Comparison of ENCODE assay signal across 1 cellular context in genomic region chr21:46183910-46184624, GRCh38.
A peak's percentile ranks its signal among the peaks of the same experiment; 100 is the strongest.
TF ChIP-seq lines count a peak whose summit lies in the region.

Gene SPATC1L (minus strand): TSS chr21:46184459. CDS start chr21:46182816, 1,643 bp downstream.

TF ChIP-seq in GM12878, 131 proteins besides CTCF, POLR2A, EP300 and RAD21 (continued from another document):
- TF ChIP-seq, protein P1, sequence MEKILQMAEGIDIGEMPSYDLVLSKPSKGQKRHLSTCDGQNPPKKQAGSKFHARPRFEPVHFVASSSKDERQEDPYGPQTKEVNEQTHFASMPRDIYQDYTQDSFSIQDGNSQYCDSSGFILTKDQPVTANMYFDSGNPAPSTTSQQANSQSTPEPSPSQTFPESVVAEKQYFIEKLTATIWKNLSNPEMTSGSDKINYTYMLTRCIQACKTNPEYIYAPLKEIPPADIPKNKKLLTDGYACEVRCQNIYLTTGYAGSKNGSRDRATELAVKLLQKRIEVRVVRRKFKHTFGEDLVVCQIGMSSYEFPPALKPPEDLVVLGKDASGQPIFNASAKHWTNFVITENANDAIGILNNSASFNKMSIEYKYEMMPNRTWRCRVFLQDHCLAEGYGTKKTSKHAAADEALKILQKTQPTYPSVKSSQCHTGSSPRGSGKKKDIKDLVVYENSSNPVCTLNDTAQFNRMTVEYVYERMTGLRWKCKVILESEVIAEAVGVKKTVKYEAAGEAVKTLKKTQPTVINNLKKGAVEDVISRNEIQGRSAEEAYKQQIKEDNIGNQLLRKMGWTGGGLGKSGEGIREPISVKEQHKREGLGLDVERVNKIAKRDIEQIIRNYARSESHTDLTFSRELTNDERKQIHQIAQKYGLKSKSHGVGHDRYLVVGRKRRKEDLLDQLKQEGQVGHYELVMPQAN (conservative IDR thresholded peaks at IDR 0.05) = 0 out of 2 replicates have a peak, but pooled peaks have one; percentile 41
- TF ChIP-seq CHD2 (IDR thresholded peaks at IDR 0.05; ENCODE audit: borderline replicate concordance, low read depth, low read length) (peak; percentile 96; the same call in 1 of the 2 replicates), FOS (IDR thresholded peaks at IDR 0.05; ENCODE audit: borderline replicate concordance, extremely low read depth, insufficient read length) (peak; percentile 45), TCF3 (IDR thresholded peaks at IDR 0.05; ENCODE audit: borderline replicate concordance, insufficient read depth, low read depth, low read length) (peak; percentile 10; the same call in 1 of the 2 replicates), CBX3 (IDR thresholded peaks at IDR 0.05; ENCODE audit: borderline replicate concordance, low read depth) (no peak), CREM (IDR thresholded peaks at IDR 0.05; ENCODE audit: low read depth) (peak; percentile 10; the same call in 1 of the 2 replicates), EED (IDR thresholded peaks at IDR 0.05; ENCODE audit: low read depth) (no peak), SUZ12 (IDR thresholded peaks at IDR 0.05; ENCODE audit: unreplicated experiment) (no peak), TARDBP (IDR thresholded peaks at IDR 0.05; ENCODE audit: borderline replicate concordance) (no peak), HDGF (IDR thresholded peaks at IDR 0.05) (0 out of 2 replicates have a peak, but pooled peaks have one; percentile 14), ZZZ3 (IDR thresholded peaks at IDR 0.05; ENCODE audit: control insufficient read depth, insufficient read length, low read depth) (no peak), PAX8 (IDR thresholded peaks at IDR 0.05) (no peak), GATAD2B (conservative IDR thresholded peaks at IDR 0.05; ENCODE audit: low read depth) (0 out of 2 replicates have a peak, but pooled peaks have one; percentile 29)
- TF ChIP-seq, protein P2, sequence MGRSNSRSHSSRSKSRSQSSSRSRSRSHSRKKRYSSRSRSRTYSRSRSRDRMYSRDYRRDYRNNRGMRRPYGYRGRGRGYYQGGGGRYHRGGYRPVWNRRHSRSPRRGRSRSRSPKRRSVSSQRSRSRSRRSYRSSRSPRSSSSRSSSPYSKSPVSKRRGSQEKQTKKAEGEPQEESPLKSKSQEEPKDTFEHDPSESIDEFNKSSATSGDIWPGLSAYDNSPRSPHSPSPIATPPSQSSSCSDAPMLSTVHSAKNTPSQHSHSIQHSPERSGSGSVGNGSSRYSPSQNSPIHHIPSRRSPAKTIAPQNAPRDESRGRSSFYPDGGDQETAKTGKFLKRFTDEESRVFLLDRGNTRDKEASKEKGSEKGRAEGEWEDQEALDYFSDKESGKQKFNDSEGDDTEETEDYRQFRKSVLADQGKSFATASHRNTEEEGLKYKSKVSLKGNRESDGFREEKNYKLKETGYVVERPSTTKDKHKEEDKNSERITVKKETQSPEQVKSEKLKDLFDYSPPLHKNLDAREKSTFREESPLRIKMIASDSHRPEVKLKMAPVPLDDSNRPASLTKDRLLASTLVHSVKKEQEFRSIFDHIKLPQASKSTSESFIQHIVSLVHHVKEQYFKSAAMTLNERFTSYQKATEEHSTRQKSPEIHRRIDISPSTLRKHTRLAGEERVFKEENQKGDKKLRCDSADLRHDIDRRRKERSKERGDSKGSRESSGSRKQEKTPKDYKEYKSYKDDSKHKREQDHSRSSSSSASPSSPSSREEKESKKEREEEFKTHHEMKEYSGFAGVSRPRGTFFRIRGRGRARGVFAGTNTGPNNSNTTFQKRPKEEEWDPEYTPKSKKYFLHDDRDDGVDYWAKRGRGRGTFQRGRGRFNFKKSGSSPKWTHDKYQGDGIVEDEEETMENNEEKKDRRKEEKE (IDR thresholded peaks at IDR 0.05) = 0 out of 2 replicates have a peak, but pooled peaks have one; percentile 10
- TF ChIP-seq, protein P3, sequence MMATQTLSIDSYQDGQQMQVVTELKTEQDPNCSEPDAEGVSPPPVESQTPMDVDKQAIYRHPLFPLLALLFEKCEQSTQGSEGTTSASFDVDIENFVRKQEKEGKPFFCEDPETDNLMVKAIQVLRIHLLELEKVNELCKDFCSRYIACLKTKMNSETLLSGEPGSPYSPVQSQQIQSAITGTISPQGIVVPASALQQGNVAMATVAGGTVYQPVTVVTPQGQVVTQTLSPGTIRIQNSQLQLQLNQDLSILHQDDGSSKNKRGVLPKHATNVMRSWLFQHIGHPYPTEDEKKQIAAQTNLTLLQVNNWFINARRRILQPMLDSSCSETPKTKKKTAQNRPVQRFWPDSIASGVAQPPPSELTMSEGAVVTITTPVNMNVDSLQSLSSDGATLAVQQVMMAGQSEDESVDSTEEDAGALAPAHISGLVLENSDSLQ (IDR thresholded peaks at IDR 0.05) = peak; percentile 94
- TF ChIP-seq, protein P4, sequence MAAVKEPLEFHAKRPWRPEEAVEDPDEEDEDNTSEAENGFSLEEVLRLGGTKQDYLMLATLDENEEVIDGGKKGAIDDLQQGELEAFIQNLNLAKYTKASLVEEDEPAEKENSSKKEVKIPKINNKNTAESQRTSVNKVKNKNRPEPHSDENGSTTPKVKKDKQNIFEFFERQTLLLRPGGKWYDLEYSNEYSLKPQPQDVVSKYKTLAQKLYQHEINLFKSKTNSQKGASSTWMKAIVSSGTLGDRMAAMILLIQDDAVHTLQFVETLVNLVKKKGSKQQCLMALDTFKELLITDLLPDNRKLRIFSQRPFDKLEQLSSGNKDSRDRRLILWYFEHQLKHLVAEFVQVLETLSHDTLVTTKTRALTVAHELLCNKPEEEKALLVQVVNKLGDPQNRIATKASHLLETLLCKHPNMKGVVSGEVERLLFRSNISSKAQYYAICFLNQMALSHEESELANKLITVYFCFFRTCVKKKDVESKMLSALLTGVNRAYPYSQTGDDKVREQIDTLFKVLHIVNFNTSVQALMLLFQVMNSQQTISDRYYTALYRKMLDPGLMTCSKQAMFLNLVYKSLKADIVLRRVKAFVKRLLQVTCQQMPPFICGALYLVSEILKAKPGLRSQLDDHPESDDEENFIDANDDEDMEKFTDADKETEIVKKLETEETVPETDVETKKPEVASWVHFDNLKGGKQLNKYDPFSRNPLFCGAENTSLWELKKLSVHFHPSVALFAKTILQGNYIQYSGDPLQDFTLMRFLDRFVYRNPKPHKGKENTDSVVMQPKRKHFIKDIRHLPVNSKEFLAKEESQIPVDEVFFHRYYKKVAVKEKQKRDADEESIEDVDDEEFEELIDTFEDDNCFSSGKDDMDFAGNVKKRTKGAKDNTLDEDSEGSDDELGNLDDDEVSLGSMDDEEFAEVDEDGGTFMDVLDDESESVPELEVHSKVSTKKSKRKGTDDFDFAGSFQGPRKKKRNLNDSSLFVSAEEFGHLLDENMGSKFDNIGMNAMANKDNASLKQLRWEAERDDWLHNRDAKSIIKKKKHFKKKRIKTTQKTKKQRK (IDR thresholded peaks at IDR 0.05; ENCODE audit: low read depth, low read length) = peak; percentile 92
TF ChIP-seq in GM12878: peak in this region for 17.
